In genomic region chr16:81314603-81315270, GRCh38 we compare ENCODE assay signal across 1 cellular context.
TF ChIP-seq lines count a peak whose summit lies in the region.

GAN (plus strand) TSS chr16:81314962; CDS start chr16:81315114, 152 bp downstream.

TF ChIP-seq in HepG2, 621 proteins besides CTCF, POLR2A, EP300 and RAD21 (continued from another document):
- peak; percentile 34; the same call in 1 of the 2 replicates for TF ChIP-seq AHDC1 (CRISPR knock-in tag; IDR thresholded peaks at IDR 0.05; ENCODE audit: borderline replicate concordance)
- 0 out of 2 replicates have a peak, but pooled peaks have one; percentile 29 for TF ChIP-seq MZF1 (CRISPR knock-in tag; IDR thresholded peaks at IDR 0.05; ENCODE audit: borderline replicate concordance)
- TF ChIP-seq MIXL1 (CRISPR knock-in tag; IDR thresholded peaks at IDR 0.05): peak; percentile 30; the same call in 1 of the 2 replicates
- TF ChIP-seq PAX8 (CRISPR knock-in tag; IDR thresholded peaks at IDR 0.05; ENCODE audit: borderline replicate concordance): peak; percentile 46
- no peak for TF ChIP-seq ZNF781 (CRISPR knock-in tag; IDR thresholded peaks at IDR 0.05; ENCODE audit: borderline replicate concordance, not compliant biosample characterization)
- TF ChIP-seq KLF12 (CRISPR knock-in tag; IDR thresholded peaks at IDR 0.05; ENCODE audit: borderline replicate concordance): 0 out of 2 replicates have a peak, but pooled peaks have one; percentile 51
- peak; percentile 83 for TF ChIP-seq ZNF292 (CRISPR knock-in tag; IDR thresholded peaks at IDR 0.05; ENCODE audit: borderline replicate concordance, low read depth)
- peak; percentile 91 for TF ChIP-seq IRF9 (CRISPR knock-in tag; IDR thresholded peaks at IDR 0.05; ENCODE audit: borderline replicate concordance)
- TF ChIP-seq ZNF704 (CRISPR knock-in tag; IDR thresholded peaks at IDR 0.05; ENCODE audit: borderline replicate concordance): peak; percentile 72
- TF ChIP-seq JUNB (CRISPR knock-in tag; IDR thresholded peaks at IDR 0.05; ENCODE audit: borderline replicate concordance): no peak
- no peak for TF ChIP-seq MLLT10 (CRISPR knock-in tag; IDR thresholded peaks at IDR 0.05)
- peak; percentile 54; the same call in 1 of the 2 replicates for TF ChIP-seq ZNF34 (CRISPR knock-in tag; IDR thresholded peaks at IDR 0.05; ENCODE audit: borderline replicate concordance)
- peak; percentile 77 for TF ChIP-seq SRF (IDR thresholded peaks at IDR 0.05; ENCODE audit: low read depth, low read length)
- TF ChIP-seq LBX2 (CRISPR knock-in tag; IDR thresholded peaks at IDR 0.05; ENCODE audit: borderline replicate concordance): 0 out of 2 replicates have a peak, but pooled peaks have one; percentile 45
- TF ChIP-seq ZNF768 (CRISPR knock-in tag; IDR thresholded peaks at IDR 0.05): peak; percentile 69; the same call in 1 of the 2 replicates
- no peak for TF ChIP-seq ZBTB44 (CRISPR knock-in tag; IDR thresholded peaks at IDR 0.05)
- peak; percentile 91 for TF ChIP-seq SP4 (CRISPR knock-in tag; IDR thresholded peaks at IDR 0.05)
- peak; percentile 81 for TF ChIP-seq TEAD3 (CRISPR knock-in tag; optimal IDR thresholded peaks at IDR 0.05; ENCODE audit: borderline replicate concordance)
- peak; percentile 80 for TF ChIP-seq HNRNPLL (IDR thresholded peaks at IDR 0.05; ENCODE audit: low read depth, low read length, poor library complexity, severe bottlenecking)
- peak; percentile 96; the same call in 1 of the 2 replicates for TF ChIP-seq GTF3A (CRISPR knock-in tag; conservative IDR thresholded peaks at IDR 0.05)
- no peak for TF ChIP-seq PCBP2 (optimal IDR thresholded peaks at IDR 0.05; ENCODE audit: low read depth, low read length, poor library complexity, severe bottlenecking)
- peak; percentile 55 for TF ChIP-seq MNT (IDR thresholded peaks at IDR 0.05)
- peak; percentile 92 for TF ChIP-seq NFYC (CRISPR knock-in tag; IDR thresholded peaks at IDR 0.05)
- TF ChIP-seq KDM2A (CRISPR knock-in tag; IDR thresholded peaks at IDR 0.05; ENCODE audit: borderline replicate concordance, low read depth): peak; percentile 97
- no peak for TF ChIP-seq MAFF (IDR thresholded peaks at IDR 0.05; ENCODE audit: low read depth, low read length)
- no peak; the same call in 1 of the 2 replicates for TF ChIP-seq ZBTB2 (CRISPR knock-in tag; IDR thresholded peaks at IDR 0.05; ENCODE audit: low read depth)
- TF ChIP-seq ZNF441 (CRISPR knock-in tag; IDR thresholded peaks at IDR 0.05; ENCODE audit: borderline replicate concordance): peak; percentile 52; the same call in 1 of the 2 replicates
- 0 out of 2 replicates have a peak, but pooled peaks have one; percentile 16 for TF ChIP-seq TCF7 (IDR thresholded peaks at IDR 0.05; ENCODE audit: low read depth)
- TF ChIP-seq MYC (CRISPR knock-in tag; IDR thresholded peaks at IDR 0.05; ENCODE audit: borderline replicate concordance): peak; percentile 67; the same call in 1 of the 2 replicates
- TF ChIP-seq KAT8 (CRISPR knock-in tag; IDR thresholded peaks at IDR 0.05): peak; percentile 98
- TF ChIP-seq REL (CRISPR knock-in tag; conservative IDR thresholded peaks at IDR 0.05): no peak
- peak; percentile 77 for TF ChIP-seq CBX1 (IDR thresholded peaks at IDR 0.05; ENCODE audit: low read depth)
- peak; percentile 82; the same call in 1 of the 2 replicates for TF ChIP-seq MTA1 (CRISPR knock-in tag; IDR thresholded peaks at IDR 0.05; ENCODE audit: borderline replicate concordance)
- TF ChIP-seq ARNT2 (CRISPR knock-in tag; IDR thresholded peaks at IDR 0.05; ENCODE audit: low read depth): peak; percentile 71; the same call in 1 of the 2 replicates
- TF ChIP-seq BRF2 (CRISPR knock-in tag; IDR thresholded peaks at IDR 0.05): peak; percentile 81; the same call in 1 of the 2 replicates
- TF ChIP-seq MXD4 (CRISPR knock-in tag; IDR thresholded peaks at IDR 0.05): peak; percentile 80; the same call in 1 of the 2 replicates
- no peak for TF ChIP-seq NONO (IDR thresholded peaks at IDR 0.05)
- TF ChIP-seq NONO (CRISPR knock-in tag; conservative IDR thresholded peaks at IDR 0.05): peak; percentile 92
- peak; percentile 91 for TF ChIP-seq RFXAP (CRISPR knock-in tag; IDR thresholded peaks at IDR 0.05; ENCODE audit: borderline replicate concordance)
- TF ChIP-seq FOSL2 (CRISPR knock-in tag; IDR thresholded peaks at IDR 0.05): peak; percentile 59; the same call in 1 of the 2 replicates
- no peak for TF ChIP-seq ZNF207 (IDR thresholded peaks at IDR 0.05; ENCODE audit: borderline replicate concordance)
- TF ChIP-seq TRIM22 (IDR thresholded peaks at IDR 0.05): no peak
